In genomic region chr22:19761500-19762314, GRCh38 we compare ENCODE assay signal across 1 cellular context.
TF ChIP-seq lines count a peak whose summit lies in the region.

No MANE protein-coding gene starts in this region.

TF ChIP-seq in HepG2, 621 proteins besides CTCF, POLR2A, EP300 and RAD21 (continued from another document):
- peak; percentile 94 for TF ChIP-seq ZNF800 (CRISPR knock-in tag; IDR thresholded peaks at IDR 0.05)
- no peak for TF ChIP-seq SALL2 (CRISPR knock-in tag; IDR thresholded peaks at IDR 0.05)
- peak; percentile 72 for TF ChIP-seq ZFY (CRISPR knock-in tag; IDR thresholded peaks at IDR 0.05)
- TF ChIP-seq ZNF605 (CRISPR knock-in tag; IDR thresholded peaks at IDR 0.05), result no peak
- peak; percentile 47; the same call in 1 of the 2 replicates for TF ChIP-seq ZFP91 (CRISPR knock-in tag; IDR thresholded peaks at IDR 0.05; ENCODE audit: borderline replicate concordance)
- TF ChIP-seq REXO4 (CRISPR knock-in tag; IDR thresholded peaks at IDR 0.05; ENCODE audit: borderline replicate concordance), result no peak
- no peak for TF ChIP-seq ZNF552 (CRISPR knock-in tag; IDR thresholded peaks at IDR 0.05; ENCODE audit: borderline replicate concordance)
- TF ChIP-seq ZNF816 (CRISPR knock-in tag; IDR thresholded peaks at IDR 0.05; ENCODE audit: borderline replicate concordance), result no peak
- peak; percentile 66 for TF ChIP-seq ZNF687 (CRISPR knock-in tag; IDR thresholded peaks at IDR 0.05)
- no peak for TF ChIP-seq TOPORS (CRISPR knock-in tag; IDR thresholded peaks at IDR 0.05)
